ENCODE assay signal across 22 cellular contexts in genomic region chr16:11163761-11164261, GRCh38.
A peak's percentile ranks its signal among the peaks of the same experiment; 100 is the strongest.
DNase-seq lines count a peak whose midpoint lies in the region; ATAC-seq and TF ChIP-seq lines count a peak whose summit lies in the region.
"Had no signal": no experiment of that assay in that cellular context is flagged by ENCODE, and none has a peak within 500 bp of the region (broad histone marks: within the 10 kb centered on the region; RNA-seq: fewer than 3 reads in every experiment).

No MANE protein-coding gene starts in this region.

- H3K4me2 ChIP-seq in mesenchymal stem cell (ENCODE audit: low read length, poor library complexity, severe bottlenecking), result peak overlapping the region; percentile 11

- H2BK120ac ChIP-seq in mesenchymal stem cell (ENCODE audit: low read depth, low read length), result no peak overlapping the region

- no peak overlapping the region for H3K4me3 Mint-ChIP-seq in brain
- H3K4me3 Mint-ChIP-seq in stimulated activated memory B cell treated with anti-CD40 and anti-IgM and Interleukin-4, amounts not matched to agents 10 μg/mL and 1 μg/mL and 100 μg/mL, for 72 hours, result no peak overlapping the region
- H3K4me3 Mint-ChIP-seq: activated CD4-positive, alpha-beta T cell treated with anti-CD3 and anti-CD28 coated beads for 36 hours; CD4-positive, alpha-beta memory T cell had no signal

- H3K79me1 ChIP-seq in mesenchymal stem cell (replicated peaks; ENCODE audit: low read length, poor library complexity, severe bottlenecking), result peaks cover 4% of the 10 kb centered on the region

- no peak overlapping the region for H4K91ac ChIP-seq in mesenchymal stem cell (ENCODE audit: low read length)

- no peak overlapping the region for H2AFZ ChIP-seq in mesenchymal stem cell (ENCODE audit: low read depth, low read length)

- H2AK5ac ChIP-seq in mesenchymal stem cell (ENCODE audit: low read length, severe bottlenecking), result no peak overlapping the region

- no peak overlapping the region for H4K8ac ChIP-seq in mesenchymal stem cell (ENCODE audit: low read length)

- H3K27me3 ChIP-seq in right atrium auricular region, result no peaks in the 10 kb centered on the region
- H3K27me3 ChIP-seq in mesenchymal stem cell (ENCODE audit: control insufficient read depth in 1 of 2, insufficient read depth in 1 of 2, low read length in 2 of 2), result no peaks in the 10 kb centered on the region
- no peaks in the 10 kb centered on the region for H3K27me3 ChIP-seq in suprapubic skin
- H3K27me3 ChIP-seq: body of pancreas, neutrophil had no signal

- intact Hi-C loops in left ventricle myocardium superior (cut with micrococcal nuclease), result no loop called here

- H3K4me1 Mint-ChIP-seq in brain, result peaks cover 50% of the 10 kb centered on the region
- peaks cover 11% of the 10 kb centered on the region for H3K4me1 Mint-ChIP-seq in stimulated activated memory B cell treated with anti-CD40 and anti-IgM and Interleukin-4, amounts not matched to agents 10 μg/mL and 1 μg/mL and 100 μg/mL, for 72 hours

- peaks cover 3 to 39% of the 10 kb centered on the region in 2 donors for H3K4me1 ChIP-seq in right atrium auricular region
- peaks cover 15% of the 10 kb centered on the region for H3K4me1 ChIP-seq in mesenchymal stem cell (ENCODE audit: control insufficient read depth, insufficient read depth, low read depth, low read length)
- peaks cover 2% of the 10 kb centered on the region for H3K4me1 ChIP-seq in suprapubic skin
- H3K4me1 ChIP-seq: body of pancreas had no signal

- H3K9ac ChIP-seq in mesenchymal stem cell (ENCODE audit: low read length), result no peak overlapping the region

- H3K9me3 Mint-ChIP-seq in brain, result peaks cover 0 to 3% (median 0%) of the 10 kb centered on the region in 5 experiments
- H3K9me3 Mint-ChIP-seq in stimulated activated memory B cell treated with anti-CD40 and anti-IgM and Interleukin-4, amounts not matched to agents 10 μg/mL and 1 μg/mL and 100 μg/mL, for 72 hours, result peaks cover 2% of the 10 kb centered on the region
- H3K9me3 Mint-ChIP-seq: CD4-positive, alpha-beta memory T cell had no signal

- WGBS in mesenchymal stem cell, result 3% methylated on average over 15 of the region's 15 CpGs
- WGBS in suprapubic skin, result 92% methylated on average over 15 of the region's 15 CpGs

- peaks cover 13% of the 10 kb centered on the region for H3K36me3 ChIP-seq in right atrium auricular region
- H3K36me3 ChIP-seq in mesenchymal stem cell (ENCODE audit: control insufficient read depth in 1 of 2, insufficient read depth in 2 of 2, low read depth in 1 of 2, low read length in 2 of 2), result peaks cover 18 to 44% of the 10 kb centered on the region in 2 experiments
- peaks cover 29% of the 10 kb centered on the region for H3K36me3 ChIP-seq in suprapubic skin

- peak overlapping the region in 1 of 2 experiments; percentile 8 for H2BK12ac ChIP-seq in mesenchymal stem cell (ENCODE audit: low read length in 2 of 2)

- H3K27ac Mint-ChIP-seq in brain, result peak overlapping the region in 3 of 5 experiments; percentile 5 to 33 (median 22)
- peak overlapping the region; percentile 6 for H3K27ac Mint-ChIP-seq in stimulated activated memory B cell treated with anti-CD40 and anti-IgM and Interleukin-4, amounts not matched to agents 10 μg/mL and 1 μg/mL and 100 μg/mL, for 72 hours
- H3K27ac Mint-ChIP-seq: activated CD4-positive, alpha-beta T cell treated with anti-CD3 and anti-CD28 coated beads for 36 hours had no signal

- H3K27me3 Mint-ChIP-seq in brain, result no peaks in the 10 kb centered on the region
- H3K27me3 Mint-ChIP-seq in stimulated activated memory B cell treated with anti-CD40 and anti-IgM and Interleukin-4, amounts not matched to agents 10 μg/mL and 1 μg/mL and 100 μg/mL, for 72 hours, result no peaks in the 10 kb centered on the region
- H3K27me3 Mint-ChIP-seq: activated CD4-positive, alpha-beta T cell treated with anti-CD3 and anti-CD28 coated beads for 36 hours; CD4-positive, alpha-beta memory T cell had no signal

- H3K9me3 ChIP-seq in right atrium auricular region, result no peaks in the 10 kb centered on the region
- H3K9me3 ChIP-seq in mesenchymal stem cell (ENCODE audit: control insufficient read depth, low read length), result peaks cover 5% of the 10 kb centered on the region
- no peaks in the 10 kb centered on the region for H3K9me3 ChIP-seq in suprapubic skin
- H3K9me3 ChIP-seq: body of pancreas, neutrophil, psoas muscle had no signal

- DNase-seq in left ventricle myocardium superior, result peak; percentile 14
- DNase-seq in right atrium auricular region (ENCODE audit: low spot score), result no peak
- peak; percentile 78 for DNase-seq in mesenchymal stem cell
- no peak for DNase-seq in suprapubic skin (ENCODE audit: low spot score in 2 of 2)
- DNase-seq: activated CD4-positive, alpha-beta T cell treated with anti-CD3 and anti-CD28 coated beads for 36 hours; activated gamma-delta T cell treated with Interleukin-2 at 50 U/mL for 16 hours; CD4-positive, alpha-beta memory T cell; KG1; NCI-H2081 treated with DMSO at 0.1 percent for 48 hours; NCI-H446 treated with DMSO at 0.1 percent for 48 hours; small intestine; stimulated activated CD4-positive, alpha-beta T cell treated with anti-CD3 and anti-CD28 coated beads, Interleukin-1b, Interleukin-23, amount 100 ng/mL, for 48 hours; T-helper 2 cell; trophoblast cell had no signal

- H3K27ac ChIP-seq in right atrium auricular region, result peak overlapping the region in 1 of 2 donors; percentile 85
- no peak overlapping the region for H3K27ac ChIP-seq in mesenchymal stem cell (ENCODE audit: low read length, poor library complexity, severe bottlenecking)
- H3K27ac ChIP-seq in suprapubic skin, result no peak overlapping the region
- H3K27ac ChIP-seq: body of pancreas, neutrophil had no signal

- TF ChIP-seq POLR2A in suprapubic skin (IDR thresholded peaks at IDR 0.05), result no peak

- peaks cover 32% of the 10 kb centered on the region for H3K36me3 Mint-ChIP-seq in brain
- H3K36me3 Mint-ChIP-seq in stimulated activated memory B cell treated with anti-CD40 and anti-IgM and Interleukin-4, amounts not matched to agents 10 μg/mL and 1 μg/mL and 100 μg/mL, for 72 hours, result peaks cover 74% of the 10 kb centered on the region

- ATAC-seq in left ventricle myocardium superior (no peak), HG03095 (IDR thresholded peaks at IDR 0.05; ENCODE audit: unreplicated experiment) (no peak), HG03442 (IDR thresholded peaks at IDR 0.05; ENCODE audit: unreplicated experiment) (no peak)
- no peak for ATAC-seq in stimulated activated memory B cell treated with anti-CD40 and anti-IgM and Interleukin-4, amounts not matched to agents 10 μg/mL and 1 μg/mL and 100 μg/mL, for 72 hours
- ATAC-seq: activated CD4-positive, alpha-beta T cell treated with anti-CD3 and anti-CD28 coated beads for 36 hours; body of pancreas; psoas muscle; SK-N-SH treated with all-trans-retinoic acid at 6 μM for 48 hours had no signal

- H2BK5ac ChIP-seq in mesenchymal stem cell (ENCODE audit: low read depth, low read length, poor library complexity, severe bottlenecking), result no peak overlapping the region

- no peak overlapping the region for H2BK15ac ChIP-seq in mesenchymal stem cell (ENCODE audit: low read depth, poor library complexity, severe bottlenecking)

- H3K14ac ChIP-seq in mesenchymal stem cell (ENCODE audit: low read length in 2 of 2), result no peak overlapping the region

- H3K4ac ChIP-seq in mesenchymal stem cell (ENCODE audit: low read depth in 1 of 2, low read length in 2 of 2), result no peak overlapping the region

- no peak overlapping the region for H3K23ac ChIP-seq in mesenchymal stem cell (ENCODE audit: low read length in 2 of 2)

- TF ChIP-seq EP300 in suprapubic skin (IDR thresholded peaks at IDR 0.05), result no peak

- TF ChIP-seq CTCF in right atrium auricular region (IDR thresholded peaks at IDR 0.05), result no peak
- no peak for TF ChIP-seq CTCF in brain (conservative IDR thresholded peaks at IDR 0.05)
- TF ChIP-seq CTCF in suprapubic skin (IDR thresholded peaks at IDR 0.05), result no peak

- H3K18ac ChIP-seq in mesenchymal stem cell (ENCODE audit: low read depth in 1 of 2, low read length in 2 of 2), result peak overlapping the region; percentile 68 to 81

- H3K4me3 ChIP-seq in right atrium auricular region, result no peak overlapping the region
- H3K4me3 ChIP-seq in mesenchymal stem cell (ENCODE audit: insufficient read depth in 1 of 2, low read depth in 1 of 2, low read length in 2 of 2), result no peak overlapping the region
- no peak overlapping the region for H3K4me3 ChIP-seq in suprapubic skin
- H3K4me3 ChIP-seq: body of pancreas, psoas muscle had no signal

Comparison
In these comparisons a context has a peak if more than half of its experiments do, and no peak if none do; other contexts are left out.
1. DNase-seq: peak in left ventricle myocardium superior (single experiment) and mesenchymal stem cell (single experiment); none in right atrium auricular region (single experiment) and suprapubic skin (0 of 2).